ENCODE assay signal across 1 cellular context in genomic region chr17:19312406-19312805, GRCh38.
TF ChIP-seq lines count a peak whose summit lies in the region.

No MANE protein-coding gene starts in this region.

TF ChIP-seq in HepG2, 621 proteins besides CTCF, POLR2A, EP300 and RAD21:
- no peak for TF ChIP-seq MED8 (CRISPR knock-in tag; IDR thresholded peaks at IDR 0.05; ENCODE audit: insufficient replicate concordance)
- no peak for TF ChIP-seq SKIL (CRISPR knock-in tag; IDR thresholded peaks at IDR 0.05; ENCODE audit: borderline replicate concordance)
- no peak for TF ChIP-seq THAP9 (CRISPR knock-in tag; IDR thresholded peaks at IDR 0.05; ENCODE audit: borderline replicate concordance)
- TF ChIP-seq ZNF180 (CRISPR knock-in tag; IDR thresholded peaks at IDR 0.05; ENCODE audit: borderline replicate concordance, low read depth), result no peak
- TF ChIP-seq ZNF136 (CRISPR knock-in tag; IDR thresholded peaks at IDR 0.05; ENCODE audit: low read depth), result no peak
- TF ChIP-seq THYN1 (CRISPR knock-in tag; IDR thresholded peaks at IDR 0.05; ENCODE audit: borderline replicate concordance, low read depth), result no peak
- no peak for TF ChIP-seq ARNT2 (CRISPR knock-in tag; IDR thresholded peaks at IDR 0.05; ENCODE audit: low read depth)
- no peak for TF ChIP-seq BORCS8-MEF2B (CRISPR knock-in tag; IDR thresholded peaks at IDR 0.05)
- TF ChIP-seq ZSCAN5A (CRISPR knock-in tag; IDR thresholded peaks at IDR 0.05; ENCODE audit: borderline replicate concordance), result no peak
- TF ChIP-seq HNRNPK (IDR thresholded peaks at IDR 0.05; ENCODE audit: low read depth, low read length, poor library complexity, severe bottlenecking), result no peak
- no peak for TF ChIP-seq HOXA9 (CRISPR knock-in tag; IDR thresholded peaks at IDR 0.05; ENCODE audit: borderline replicate concordance)
- no peak for TF ChIP-seq ZBTB49 (CRISPR knock-in tag; IDR thresholded peaks at IDR 0.05; ENCODE audit: borderline replicate concordance)
- TF ChIP-seq IRF2 (CRISPR knock-in tag; IDR thresholded peaks at IDR 0.05), result no peak
- TF ChIP-seq ATF7-NPFF (CRISPR knock-in tag; IDR thresholded peaks at IDR 0.05; ENCODE audit: low read depth), result no peak
- no peak for TF ChIP-seq PHF5A (CRISPR knock-in tag; IDR thresholded peaks at IDR 0.05; ENCODE audit: low read depth, unreplicated experiment)
- TF ChIP-seq ZNF431 (CRISPR knock-in tag; IDR thresholded peaks at IDR 0.05; ENCODE audit: borderline replicate concordance, low read depth), result no peak
TF ChIP-seq in HepG2: peak in this region for 0.
